Comparison of ENCODE assay signal across 8 cellular contexts in the genomic region with DNA sequence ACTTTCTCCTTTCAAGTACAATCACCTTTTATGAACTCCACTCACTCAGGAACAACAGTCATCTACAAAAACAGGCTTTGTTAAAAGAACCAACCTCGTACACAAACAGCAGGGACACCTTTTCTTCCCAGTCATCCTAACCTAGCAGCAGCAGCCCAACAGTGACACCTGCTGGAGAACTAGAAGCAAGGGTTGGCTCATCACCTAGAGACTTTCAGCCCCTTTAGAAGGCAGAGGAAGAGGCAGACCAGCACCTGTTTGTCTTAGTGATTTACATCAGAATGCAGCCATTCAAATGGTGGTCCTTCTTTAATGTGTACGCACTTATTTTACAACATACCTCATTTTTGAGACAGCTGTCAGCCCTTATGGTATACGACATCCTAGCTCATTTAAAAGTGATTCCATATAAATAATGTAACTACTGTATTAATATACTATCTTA. TPM values are rescaled to one million over a fixed set of nuclear protein-coding genes. Genes with fewer than 3 reads are reported as not detected.
DNase-seq lines count a peak whose midpoint lies in the region; ATAC-seq, FAIRE-seq and TF ChIP-seq lines count a peak whose summit lies in the region.

No MANE protein-coding gene starts in this region.

- dilution Hi-C loops in keratinocyte (cut with MboI; ENCODE audit: extremely low pct_ligation_motif_present, low sequenced_read_pairs), result no loop called here

- no peak overlapping the region for H2AFZ ChIP-seq in keratinocyte (ENCODE audit: control insufficient read depth, low read length)

- peaks cover 37% of the 10 kb centered on the region for H3K4me1 Mint-ChIP-seq in WTC11

- no peak overlapping the region for H3K4me2 ChIP-seq in keratinocyte (ENCODE audit: control insufficient read depth, extremely low read depth, insufficient read depth, low read depth, low read length)

- H3K4me3 ChIP-seq in keratinocyte (ENCODE audit: control insufficient read depth in 2 of 3, extremely low read depth in 1 of 3, insufficient read depth in 2 of 3, low read depth in 1 of 3, low read length in 3 of 3), result no peak overlapping the region

- H3K36me3 Mint-ChIP-seq in WTC11, result peaks cover 15% of the 10 kb centered on the region

- H3K36me3 ChIP-seq in keratinocyte (ENCODE audit: control insufficient read depth in 2 of 2, extremely low read depth in 1 of 2, insufficient read depth in 2 of 2, low read length in 2 of 2), result peaks cover 8 to 11% of the 10 kb centered on the region in 2 experiments

- H3K27me3 Mint-ChIP-seq in WTC11 (ENCODE audit: low read depth), result no peaks in the 10 kb centered on the region

- in situ Hi-C loops in Caki2 (cut with HindIII; ENCODE audit: low pct_unique_long_range_greater_than_20kb, low sequenced_read_pairs), result no loop called here

- H3K27ac ChIP-seq in caudate nucleus (ENCODE audit: low read depth, low read length) (no peak overlapping the region), keratinocyte (ENCODE audit: control insufficient read depth, insufficient read depth, low read length) (no peak overlapping the region)

- H3K4me3 Mint-ChIP-seq in WTC11, result peak overlapping the region; percentile 31

- H3K4me1 ChIP-seq in keratinocyte (ENCODE audit: control insufficient read depth, extremely low read depth, insufficient read depth, low read length), result no peaks in the 10 kb centered on the region

- peak overlapping the region; percentile 92 for H3K27ac Mint-ChIP-seq in WTC11

- peak; percentile 61 for DNase-seq in Caki2 (ENCODE audit: low read depth)
- peak; percentile 87 for DNase-seq in NCI-H2227 treated with DMSO at 0.1 percent for 48 hours (lab: John Stamatoyannopoulos, UW)
- peak; percentile 76 for DNase-seq in WTC11 (ENCODE audit: low spot score)
- DNase-seq in caudate nucleus (lab: John Stamatoyannopoulos, UW), result peak in 43 of 61 donors; percentile 5 to 78 (median 23)
- DNase-seq in keratinocyte (ENCODE audit: low read depth, low spot score), result no peak
- peak; percentile 59 to 64 for DNase-seq in stimulated activated CD4-positive, alpha-beta T cell treated with anti-CD3 and anti-CD28 coated beads, Interleukin-2, amount 100 ng/mL, for 24 hours

- H3K9ac ChIP-seq in keratinocyte (ENCODE audit: control insufficient read depth, extremely low read depth, insufficient read depth, low read length), result no peak overlapping the region

- no peaks in the 10 kb centered on the region for H3K9me3 ChIP-seq in keratinocyte (ENCODE audit: control insufficient read depth, low read depth, low read length)

- peak; percentile 57 for TF ChIP-seq CTCF in WTC11 (IDR thresholded peaks at IDR 0.05)
- TF ChIP-seq CTCF in keratinocyte (optimal IDR thresholded peaks at IDR 0.05 in 1 of 3, IDR thresholded peaks at IDR 0.05 in 1 of 3, conservative IDR thresholded peaks at IDR 0.05 in 1 of 3; ENCODE audit: extremely low read depth in 1 of 3, insufficient read depth in 2 of 3, low read length in 3 of 3), result peak; percentile 91 to 99 (median 97)

- H3K9me1 ChIP-seq in keratinocyte (ENCODE audit: control insufficient read depth, extremely low read depth, insufficient read depth, low read length), result no peaks in the 10 kb centered on the region

- POLR2A ChIA-PET in WTC11 (lab: Charles Lee), result no interaction called here

- H4K20me1 ChIP-seq in keratinocyte (ENCODE audit: control insufficient read depth, extremely low read depth, insufficient read depth, low read length), result peaks cover 11% of the 10 kb centered on the region

- H3K9me3 Mint-ChIP-seq in WTC11, result no peaks in the 10 kb centered on the region

- peak; percentile 46 for ATAC-seq in HG02798 (IDR thresholded peaks at IDR 0.05; ENCODE audit: poor library complexity, unreplicated experiment)
- ATAC-seq in WTC11, result peak; percentile 97
- ATAC-seq in HG03521 (IDR thresholded peaks at IDR 0.05; ENCODE audit: unreplicated experiment), result no peak

- CTCF ChIA-PET in WTC11 (lab: Charles Lee), result interaction anchor here (0.6 to 2.0 kb wide), 9 partner anchors 9 to 155 kb away, joined by 3 to 13 read pairs (median 5); partner anchors contain the start of gene CHRM4

- H3K79me2 ChIP-seq in keratinocyte (ENCODE audit: control insufficient read depth, insufficient read depth, low read length), result peaks cover 46% of the 10 kb centered on the region

- peak; percentile 74 for FAIRE-seq in keratinocyte (lab: Jason Lieb, UNC)

- no peaks in the 10 kb centered on the region for H3K27me3 ChIP-seq in keratinocyte (ENCODE audit: control insufficient read depth, extremely low read depth, insufficient read depth, low read length)

TF ChIP-seq in WTC11, 78 proteins besides CTCF, POLR2A, EP300 and RAD21 (continues in another document):
- TF ChIP-seq CBFB (CRISPR knock-in tag; IDR thresholded peaks at IDR 0.05; ENCODE audit: low read depth) (no peak), ZNF423 (CRISPR knock-in tag; IDR thresholded peaks at IDR 0.05) (no peak), HMGA2 (CRISPR knock-in tag; IDR thresholded peaks at IDR 0.05) (no peak), FOXK1 (CRISPR knock-in tag; IDR thresholded peaks at IDR 0.05) (peak; percentile 64; the same call in 1 of the 2 replicates), NR2C2 (CRISPR knock-in tag; IDR thresholded peaks at IDR 0.05) (no peak), ZNF232 (CRISPR knock-in tag; IDR thresholded peaks at IDR 0.05) (0 out of 2 replicates have a peak, but pooled peaks have one; percentile 22)
- TF ChIP-seq, protein P1, sequence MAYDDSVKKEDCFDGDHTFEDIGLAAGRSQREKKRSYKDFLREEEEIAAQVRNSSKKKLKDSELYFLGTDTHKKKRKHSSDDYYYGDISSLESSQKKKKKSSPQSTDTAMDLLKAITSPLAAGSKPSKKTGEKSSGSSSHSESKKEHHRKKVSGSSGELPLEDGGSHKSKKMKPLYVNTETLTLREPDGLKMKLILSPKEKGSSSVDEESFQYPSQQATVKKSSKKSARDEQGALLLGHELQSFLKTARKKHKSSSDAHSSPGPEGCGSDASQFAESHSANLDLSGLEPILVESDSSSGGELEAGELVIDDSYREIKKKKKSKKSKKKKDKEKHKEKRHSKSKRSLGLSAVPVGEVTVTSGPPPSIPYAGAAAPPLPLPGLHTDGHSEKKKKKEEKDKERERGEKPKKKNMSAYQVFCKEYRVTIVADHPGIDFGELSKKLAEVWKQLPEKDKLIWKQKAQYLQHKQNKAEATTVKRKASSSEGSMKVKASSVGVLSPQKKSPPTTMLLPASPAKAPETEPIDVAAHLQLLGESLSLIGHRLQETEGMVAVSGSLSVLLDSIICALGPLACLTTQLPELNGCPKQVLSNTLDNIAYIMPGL (CRISPR knock-in tag; IDR thresholded peaks at IDR 0.05), result 0 out of 2 replicates have a peak, but pooled peaks have one; percentile 27
- TF ChIP-seq, protein P2, sequence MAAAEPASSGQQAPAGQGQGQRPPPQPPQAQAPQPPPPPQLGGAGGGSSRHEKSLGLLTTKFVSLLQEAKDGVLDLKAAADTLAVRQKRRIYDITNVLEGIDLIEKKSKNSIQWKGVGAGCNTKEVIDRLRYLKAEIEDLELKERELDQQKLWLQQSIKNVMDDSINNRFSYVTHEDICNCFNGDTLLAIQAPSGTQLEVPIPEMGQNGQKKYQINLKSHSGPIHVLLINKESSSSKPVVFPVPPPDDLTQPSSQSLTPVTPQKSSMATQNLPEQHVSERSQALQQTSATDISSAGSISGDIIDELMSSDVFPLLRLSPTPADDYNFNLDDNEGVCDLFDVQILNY (CRISPR knock-in tag; IDR thresholded peaks at IDR 0.05), result no peak
- TF ChIP-seq, protein P3, sequence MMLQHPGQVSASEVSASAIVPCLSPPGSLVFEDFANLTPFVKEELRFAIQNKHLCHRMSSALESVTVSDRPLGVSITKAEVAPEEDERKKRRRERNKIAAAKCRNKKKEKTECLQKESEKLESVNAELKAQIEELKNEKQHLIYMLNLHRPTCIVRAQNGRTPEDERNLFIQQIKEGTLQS (CRISPR knock-in tag; conservative IDR thresholded peaks at IDR 0.05), result no peak
- TF ChIP-seq, protein P4, sequence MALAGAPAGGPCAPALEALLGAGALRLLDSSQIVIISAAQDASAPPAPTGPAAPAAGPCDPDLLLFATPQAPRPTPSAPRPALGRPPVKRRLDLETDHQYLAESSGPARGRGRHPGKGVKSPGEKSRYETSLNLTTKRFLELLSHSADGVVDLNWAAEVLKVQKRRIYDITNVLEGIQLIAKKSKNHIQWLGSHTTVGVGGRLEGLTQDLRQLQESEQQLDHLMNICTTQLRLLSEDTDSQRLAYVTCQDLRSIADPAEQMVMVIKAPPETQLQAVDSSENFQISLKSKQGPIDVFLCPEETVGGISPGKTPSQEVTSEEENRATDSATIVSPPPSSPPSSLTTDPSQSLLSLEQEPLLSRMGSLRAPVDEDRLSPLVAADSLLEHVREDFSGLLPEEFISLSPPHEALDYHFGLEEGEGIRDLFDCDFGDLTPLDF (CRISPR knock-in tag; IDR thresholded peaks at IDR 0.05), result no peak

RNA-seq across cellular contexts. Expression of gene AMBRA1, which starts 56.0 kb away (rescaled TPM):
- 21.0 and 28.1 TPM in 2 replicates for total RNA-seq in Caki2 (2014; rRNA removed; shearing (Covaris generic); ENCODE audit: low replicate concordance)
- 29.8 to 35.0 TPM (median 32.2 TPM) in 3 replicates for total RNA-seq in WTC11 (2021)
- polyA plus RNA-seq in keratinocyte, result 8.6 to 15.2 TPM (median 10.5 TPM) in 3 replicates
- 6.6 TPM for polyA plus RNA-seq in keratinocyte (2011; ENCODE audit: low read depth)
- polyA plus RNA-seq in keratinocyte (2011; cell fraction: cytosol; rRNA removed), result 7.8 and 9.3 TPM in 2 replicates
- 23.8 and 31.0 TPM in 2 replicates for polyA plus RNA-seq in keratinocyte (2011; cell fraction: nucleus; rRNA removed)
- polyA plus RNA-seq in keratinocyte (2012; ENCODE audit: low replicate concordance), result 9.9 and 15.1 TPM in 2 replicates
- polyA minus RNA-seq in keratinocyte, result 26.2 to 42.9 TPM (median 34.1 TPM) in 3 replicates
- 16.5 TPM for polyA minus RNA-seq in keratinocyte (2011; cell fraction: cytosol; rRNA and poly(A)+ RNA removed)
- 38.9 and 58.6 TPM in 2 replicates for polyA minus RNA-seq in keratinocyte (2011; cell fraction: nucleus; rRNA and poly(A)+ RNA removed)
